In the genomic region with DNA sequence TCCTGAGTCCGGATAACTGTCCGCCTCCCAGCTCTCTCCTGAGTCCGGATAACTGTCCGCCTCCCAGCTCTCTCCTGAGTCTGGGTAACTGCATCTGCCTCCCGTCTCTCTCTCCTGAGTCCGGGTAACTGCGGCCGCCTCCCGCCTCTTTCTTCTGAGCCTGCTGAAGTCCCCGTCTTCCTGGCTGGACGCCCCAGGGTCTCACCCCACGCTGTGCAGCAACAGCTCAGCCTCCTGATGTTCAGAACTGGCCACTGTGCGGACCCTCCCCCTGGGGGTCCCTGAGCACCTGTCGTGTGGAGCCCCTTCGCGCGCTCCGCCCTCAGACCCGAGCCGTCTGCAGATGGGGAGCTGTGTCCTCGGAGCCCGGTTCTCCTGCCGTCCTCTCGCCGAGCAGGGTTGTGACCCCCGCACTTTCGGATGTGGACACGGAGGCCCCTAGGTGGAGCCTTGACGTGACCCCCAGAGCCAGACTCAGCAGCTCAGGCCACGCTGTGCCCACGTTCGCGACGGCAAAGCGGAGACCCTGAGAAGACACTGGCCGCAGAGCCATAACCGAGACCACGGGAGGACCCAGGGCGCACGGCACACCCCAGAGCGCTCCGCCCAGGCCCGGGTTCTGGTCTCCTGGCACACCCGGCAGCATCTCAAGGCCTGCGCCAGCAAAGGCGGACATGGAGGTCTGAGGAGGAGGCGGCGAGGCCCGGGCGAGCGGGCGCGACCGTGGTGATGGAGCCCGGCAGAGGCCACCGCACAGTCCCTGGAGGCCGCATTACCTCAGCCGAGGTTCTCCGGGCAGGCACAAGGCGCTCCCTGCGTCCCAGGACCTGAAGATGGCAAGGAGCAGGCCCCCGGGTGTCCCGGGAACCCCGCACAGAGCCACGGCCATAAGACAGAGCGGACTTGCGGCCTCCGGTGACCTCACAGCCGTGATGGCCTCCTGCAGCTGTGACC, we compare ENCODE assay signal across 24 cellular contexts. TPM values are rescaled to one million over a fixed set of nuclear protein-coding genes. Genes with fewer than 3 reads are reported as not detected.
DNase-seq lines count a peak whose midpoint lies in the region; ATAC-seq, FAIRE-seq and TF ChIP-seq lines count a peak whose summit lies in the region.
"Had no signal": no experiment of that assay in that cellular context is flagged by ENCODE, and none has a peak within 500 bp of the region (broad histone marks: within the 10 kb centered on the region; RNA-seq: fewer than 3 reads in every experiment).

No MANE protein-coding gene starts in this region.

- CTCF ChIA-PET in K562 (lab: Yijun Ruan, JAX; ENCODE audit: low intra/inter-chr PET ratio) (no interaction called here), HepG2 (lab: Yijun Ruan, JAX; ENCODE audit: low intra/inter-chr PET ratio, low total read pairs) (no interaction called here)

- POLR2A ChIA-PET in K562 (lab: Yijun Ruan, JAX) (no interaction called here), HepG2 (lab: Yijun Ruan, JAX) (no interaction called here)

- H3K4me2 ChIP-seq in K562 (ENCODE audit: insufficient read depth, low read length) (no peak overlapping the region), HepG2 (ENCODE audit: low read depth, low read length) (no peak overlapping the region)

- intact Hi-C loops in cardiac septum (cut with DNase I) (no loop called here), left ventricle myocardium superior (cut with micrococcal nuclease) (no loop called here), K562 (cut with micrococcal nuclease) (no loop called here), HepG2 (cut with micrococcal nuclease; ENCODE audit: unreplicated experiment) (no loop called here), upper lobe of right lung (cut with DNase I) (no loop called here), mucosa of descending colon (cut with DNase I, micrococcal nuclease) (no loop called here), prostate gland (cut with DNase I) (no loop called here)

- peaks cover 9% of the 10 kb centered on the region for H4K20me1 ChIP-seq in K562 (replicated peaks; ENCODE audit: control insufficient read depth, insufficient read depth, low read length)
- H4K20me1 ChIP-seq in HepG2 (ENCODE audit: insufficient read depth, low read length) = peaks cover 4% of the 10 kb centered on the region; the same call in 1 of the 2 replicates

- H3K36me3 ChIP-seq in K562 (ENCODE audit: control insufficient read depth, insufficient read depth, low read length) (peaks cover 15% of the 10 kb centered on the region; the same call in 1 of the 3 replicates), HepG2 (replicated peaks in 1 of 2; ENCODE audit: control insufficient read depth in 1 of 2, insufficient read depth in 2 of 2, low read length in 2 of 2) (no peaks in the 10 kb centered on the region; a peak in 2 of 5 replicates), upper lobe of right lung (peaks cover 9% of the 10 kb centered on the region), mucosa of descending colon (ENCODE audit: low read depth) (no peaks in the 10 kb centered on the region), prostate gland (no peaks in the 10 kb centered on the region)

- no peak overlapping the region for H3K4me3 ChIP-seq in K562
- no peak overlapping the region for H3K4me3 ChIP-seq in HepG2 (replicated peaks in 1 of 3; ENCODE audit: insufficient read depth in 1 of 3, low read depth in 2 of 3, low read length in 3 of 3)
- no peak overlapping the region for H3K4me3 ChIP-seq in upper lobe of right lung
- no peak overlapping the region for H3K4me3 ChIP-seq in mucosa of descending colon
- no peak overlapping the region for H3K4me3 ChIP-seq in prostate gland
- H3K4me3 ChIP-seq: GM23248, Peyer's patch, SJCRH30 had no signal

- DNase-seq in cardiac septum (ENCODE audit: low spot score) (peak; percentile 72), left ventricle myocardium superior (no peak), K562 (ENCODE audit: extremely low read depth in 1 of 4, low spot score in 3 of 4) (no peak), HepG2 (ENCODE audit: low spot score) (no peak), upper lobe of right lung (peak; percentile 66), mucosa of descending colon (no peak), prostate gland (ENCODE audit: low spot score) (no peak)
- DNase-seq: 8988T; ACHN; CD4-positive, alpha-beta T cell; COR-L47; GM23248; H9; NCI-H1048; NCI-H1417 treated with DMSO at 0.1 percent for 48 hours; NCI-H1694 treated with DMSO at 0.1 percent for 48 hours; NCI-H2081; NCI-H2227 treated with DMSO at 0.1 percent for 48 hours; NCI-H526 treated with DMSO at 0.1 percent for 48 hours; Peyer's patch; SJCRH30 had no signal

- no peaks in the 10 kb centered on the region for H3K9me3 ChIP-seq in K562 (replicated peaks; ENCODE audit: control insufficient read depth, insufficient read depth, low read depth, low read length)
- no peaks in the 10 kb centered on the region for H3K9me3 ChIP-seq in HepG2 (ENCODE audit: low read length)
- no peaks in the 10 kb centered on the region for H3K9me3 ChIP-seq in upper lobe of right lung
- H3K9me3 ChIP-seq in mucosa of descending colon = no peaks in the 10 kb centered on the region
- H3K9me3 ChIP-seq in prostate gland = no peaks in the 10 kb centered on the region
- H3K9me3 ChIP-seq: Peyer's patch, SJCRH30 had no signal

- TF ChIP-seq EP300 in K562 (IDR thresholded peaks at IDR 0.05; ENCODE audit: low read length) (no peak), HepG2 (IDR thresholded peaks at IDR 0.05; ENCODE audit: low read depth in 2 of 2, low read length in 2 of 2) (no peak), HepG2 (CRISPR knock-in tag; IDR thresholded peaks at IDR 0.05; ENCODE audit: borderline replicate concordance) (no peak)

- TF ChIP-seq CTCF in K562 (IDR thresholded peaks at IDR 0.05 in 2 of 3, conservative IDR thresholded peaks at IDR 0.05 in 1 of 3; ENCODE audit: insufficient read depth in 2 of 3, low read depth in 1 of 3, low read length in 3 of 3) (no peak), HepG2 (CRISPR knock-in tag; IDR thresholded peaks at IDR 0.05) (no peak), upper lobe of right lung (IDR thresholded peaks at IDR 0.05) (no peak), mucosa of descending colon (IDR thresholded peaks at IDR 0.05) (no peak), prostate gland (IDR thresholded peaks at IDR 0.05) (no peak)

- H3K27me3 ChIP-seq in K562 (ENCODE audit: control insufficient read depth in 2 of 2, insufficient read depth in 2 of 2, low read length in 2 of 2) (no peaks in the 10 kb centered on the region), HepG2 (ENCODE audit: control insufficient read depth in 1 of 2, insufficient read depth in 2 of 2, low read length in 2 of 2) (no peaks in the 10 kb centered on the region), upper lobe of right lung (no peaks in the 10 kb centered on the region), prostate gland (replicated peaks; ENCODE audit: insufficient read depth) (no peaks in the 10 kb centered on the region)
- H3K27me3 ChIP-seq: Peyer's patch, SJCRH30 had no signal

- WGBS in K562 (ENCODE audit: insufficient coverage, low coverage, missing lambda C conversion rate) = 94% methylated on average over 32 of the region's 69 CpGs
- 97% methylated on average over 35 of the region's 69 CpGs for WGBS in HepG2 (ENCODE audit: low lambda C conversion rate)
- WGBS in prostate gland = 92% methylated on average over 69 of the region's 69 CpGs

- H3K9me1 ChIP-seq in K562 (ENCODE audit: control insufficient read depth, insufficient read depth, low read length) = no peaks in the 10 kb centered on the region

- TF ChIP-seq RAD21 in K562 (CRISPR knock-in tag; conservative IDR thresholded peaks at IDR 0.05 in 1 of 2, IDR thresholded peaks at IDR 0.05 in 1 of 2) (no peak), HepG2 (CRISPR knock-in tag; IDR thresholded peaks at IDR 0.05) (no peak)

- H3K27ac ChIP-seq in K562 (ENCODE audit: extremely low read depth, low read depth, low read length) (no peak overlapping the region), HepG2 (ENCODE audit: extremely low read length, insufficient read depth, low read length) (no peak overlapping the region), upper lobe of right lung (no peak overlapping the region), prostate gland (no peak overlapping the region)
- H3K27ac ChIP-seq: GM23248, Peyer's patch, SJCRH30 had no signal

- ATAC-seq in left ventricle myocardium superior (no peak), K562 (no peak), HepG2 (no peak), upper lobe of right lung (no peak), HG03571 (IDR thresholded peaks at IDR 0.05; ENCODE audit: unreplicated experiment) (no peak), mucosa of descending colon (no peak)
- ATAC-seq: SK-N-SH treated with all-trans-retinoic acid at 6 μM for 48 hours had no signal

- H2AFZ ChIP-seq in K562 (ENCODE audit: low read depth, low read length) (no peak overlapping the region), HepG2 (ENCODE audit: low read length) (no peak overlapping the region)
- H2AFZ ChIP-seq: GM23248 had no signal

- in situ Hi-C loops in K562 (cut with MboI) (no loop called here), HepG2 (cut with HindIII; ENCODE audit: extremely low pct_ligation_motif_present, low pct_unique_long_range_greater_than_20kb) (no loop called here)

- BruUV-seq in K562 (replicated peaks; lab: Mats Ljungman, UMichigan) (no TSS peak), HepG2 (replicated peaks; lab: Mats Ljungman, UMichigan) (no TSS peak)

- H3K9ac ChIP-seq in K562 (ENCODE audit: insufficient read depth in 1 of 2, low read depth in 2 of 2, low read length in 2 of 2) (no peak overlapping the region; a peak in 1 of 4 replicates), HepG2 (ENCODE audit: insufficient read depth, low read depth, low read length) (no peak overlapping the region)
- H3K9ac ChIP-seq: GM23248 had no signal

- H3K79me2 ChIP-seq in K562 (ENCODE audit: control insufficient read depth, insufficient read depth, low read length) = peaks cover 43% of the 10 kb centered on the region
- H3K79me2 ChIP-seq in HepG2 (ENCODE audit: insufficient read depth, low read length) = peaks cover 8% of the 10 kb centered on the region

- peaks cover 0 to 75% of the 10 kb centered on the region in 2 experiments; a peak in 3 of 5 replicates for H3K4me1 ChIP-seq in K562 (replicated peaks in 1 of 2; ENCODE audit: control insufficient read depth in 2 of 2, insufficient read depth in 2 of 2, low read length in 2 of 2)
- H3K4me1 ChIP-seq in HepG2 (ENCODE audit: insufficient read depth, low read length) = peaks cover 20% of the 10 kb centered on the region
- H3K4me1 ChIP-seq in upper lobe of right lung = peaks cover 35% of the 10 kb centered on the region
- peaks cover 19% of the 10 kb centered on the region for H3K4me1 ChIP-seq in mucosa of descending colon (ENCODE audit: low read depth)
- H3K4me1 ChIP-seq in prostate gland (replicated peaks) = peaks cover 9% of the 10 kb centered on the region
- H3K4me1 ChIP-seq: SJCRH30 had no signal

- FAIRE-seq in K562 (lab: Jason Lieb, UNC) (no peak), HepG2 (lab: Jason Lieb, UNC) (no peak)
- FAIRE-seq: G401.6 had no signal

- TF ChIP-seq POLR2A in K562 (conservative IDR thresholded peaks at IDR 0.05) = no peak
- TF ChIP-seq POLR2A in HepG2 (IDR thresholded peaks at IDR 0.05; ENCODE audit: insufficient read depth in 1 of 2, low read depth in 2 of 2, low read length in 2 of 2) = no peak
- no peak for TF ChIP-seq POLR2A in prostate gland (IDR thresholded peaks at IDR 0.05)

RNA-seq across cellular contexts. Expression of a gene that starts 15.9 kb away (rescaled TPM):
- total RNA-seq in cardiac septum (37.3 TPM), left ventricle myocardium superior (18.7 TPM), K562 (2014; rRNA removed) (18.6 and 23.1 TPM in 2 replicates), K562 (2014; rRNA removed; fragmentation: Illumina TruSeq; extraction: Trizol) (4.0 and 6.3 TPM in 2 replicates), K562 (2015; rRNA removed; fragmentation: Illumina TruSeq; extraction: Trizol) (6.7 and 7.8 TPM in 2 replicates), K562 (2021) (46.2 and 49.0 TPM in 2 replicates), HepG2 (2016; rRNA removed; fragmentation: Illumina TruSeq; extraction: Trizol) (5.8 and 10.4 TPM in 2 replicates), upper lobe of right lung (125 TPM), mucosa of descending colon (10 to 100 TPM; 58.0 to 86.6 (median 74.6) TPM), prostate gland (10 to 100 TPM; 32.5 to 79.9 TPM)
- total RNA-seq in K562 (2011; cell fraction: chromatin; rRNA removed; ENCODE audit: low replicate concordance) = 26.2 and 103 TPM in 2 replicates
- 64.1 and 67.7 TPM in 2 replicates for total RNA-seq in K562 (2011; cell fraction: nucleolus; rRNA removed)
- total RNA-seq in K562 (2011; cell fraction: nucleoplasm; rRNA removed) = 28.6 and 30.7 TPM in 2 replicates
- polyA plus RNA-seq in K562 (2011; rRNA removed) (6.7 and 9.3 TPM in 2 replicates), K562 (2014; fragmentation: Illumina TruSeq; extraction: Trizol) (5.2 and 13.0 TPM in 2 replicates), K562 (2014; fragmentation: Nextera tagmentation; extraction: Ambion mirVana) (under 1 TPM; 0.01 to 0.04 TPM), K562 (2014; rRNA removed) (21.5 and 23.1 TPM in 2 replicates), HepG2 (2011; rRNA removed) (8.6 and 10.8 TPM in 2 replicates)
- polyA plus RNA-seq in K562 (2011; cell fraction: cytosol; rRNA removed) = 7.4 and 14.1 TPM in 2 replicates
- 45.7 and 79.0 TPM in 2 replicates for polyA plus RNA-seq in K562 (2011; cell fraction: nucleus; rRNA removed)
- polyA plus RNA-seq in K562 (2012) = 20.3 and 27.1 TPM in 2 replicates
- 3.7 and 8.1 TPM in 2 replicates for polyA minus RNA-seq in K562 (2011; rRNA and poly(A)+ RNA removed)
- 16.7 and 22.1 TPM in 2 replicates for polyA minus RNA-seq in K562 (2011; cell fraction: cytosol; rRNA and poly(A)+ RNA removed)
- 20.7 and 21.3 TPM in 2 replicates for polyA minus RNA-seq in K562 (2011; cell fraction: nucleus; rRNA and poly(A)+ RNA removed)
- 3.3 and 3.8 TPM in 2 replicates for total RNA-seq in HepG2 (2016; cell fraction: cytosol; rRNA removed; fragmentation: Illumina TruSeq; extraction: Trizol; ENCODE audit: low read depth)
- total RNA-seq in HepG2 (2016; cell fraction: insoluble cytoplasmic fraction; rRNA removed; fragmentation: Illumina TruSeq; extraction: Trizol) = 6.5 and 12.4 TPM in 2 replicates
- total RNA-seq in HepG2 (2016; cell fraction: membrane; rRNA removed; fragmentation: Illumina TruSeq; extraction: Trizol) = 7.7 and 8.1 TPM in 2 replicates
- 10.4 and 12.1 TPM in 2 replicates for total RNA-seq in HepG2 (2016; cell fraction: nucleus; rRNA removed; fragmentation: Illumina TruSeq; extraction: Trizol)
- polyA plus RNA-seq in HepG2 (2011; cell fraction: cytosol; rRNA removed) = 4.1 and 8.0 TPM in 2 replicates
- 53.6 and 82.3 TPM in 2 replicates for polyA plus RNA-seq in HepG2 (2011; cell fraction: nucleus; rRNA removed)
- polyA plus RNA-seq in HepG2 (2012) = 10.8 and 11.3 TPM in 2 replicates
- polyA plus RNA-seq in HepG2 (2016; cell fraction: cytosol; fragmentation: Illumina TruSeq; extraction: Trizol; ENCODE audit: low read depth) = 1.0 and 1.1 TPM in 2 replicates
- 6.7 and 7.7 TPM in 2 replicates for polyA plus RNA-seq in HepG2 (2016; cell fraction: insoluble cytoplasmic fraction; fragmentation: Illumina TruSeq; extraction: Trizol; ENCODE audit: low read depth)
- 2.8 and 3.4 TPM in 2 replicates for polyA plus RNA-seq in HepG2 (2016; cell fraction: membrane; fragmentation: Illumina TruSeq; extraction: Trizol; ENCODE audit: low read depth)
- 33.1 and 36.3 TPM in 2 replicates for polyA plus RNA-seq in HepG2 (2016; cell fraction: nucleus; fragmentation: Illumina TruSeq; extraction: Trizol; ENCODE audit: insufficient read depth, low read depth)
- 21.5 and 30.2 TPM in 2 replicates for polyA minus RNA-seq in HepG2 (2011; rRNA and poly(A)+ RNA removed; ENCODE audit: low replicate concordance)
- 9.8 and 12.0 TPM in 2 replicates for polyA minus RNA-seq in HepG2 (2011; cell fraction: cytosol; rRNA and poly(A)+ RNA removed)
- polyA minus RNA-seq in HepG2 (2011; cell fraction: nucleus; rRNA and poly(A)+ RNA removed) = 13.0 and 13.4 TPM in 2 replicates

RNA-seq across cellular contexts. Expression of a gene that starts 47.4 kb away (rescaled TPM):
- total RNA-seq in cardiac septum (49.7 TPM), left ventricle myocardium superior (66.2 TPM), K562 (2014; rRNA removed) (96.5 and 102 TPM in 2 replicates), K562 (2014; rRNA removed; fragmentation: Illumina TruSeq; extraction: Trizol) (28.9 and 31.7 TPM in 2 replicates), K562 (2015; rRNA removed; fragmentation: Illumina TruSeq; extraction: Trizol) (40.6 and 43.2 TPM in 2 replicates), K562 (2021) (76.3 and 89.6 TPM in 2 replicates), HepG2 (2016; rRNA removed; fragmentation: Illumina TruSeq; extraction: Trizol) (28.4 and 43.6 TPM in 2 replicates), upper lobe of right lung (51.8 TPM), mucosa of descending colon (10 to 100 TPM; 69.6 to 86.6 (median 76.3) TPM), prostate gland (100 to 1,000 TPM in 1 of 2 donors, 10 to 100 TPM in 1; 75.1 to 157 TPM)
- 76.0 and 175 TPM in 2 replicates for total RNA-seq in K562 (2011; cell fraction: chromatin; rRNA removed; ENCODE audit: low replicate concordance)
- total RNA-seq in K562 (2011; cell fraction: nucleolus; rRNA removed) = 128 and 133 TPM in 2 replicates
- 58.7 and 79.5 TPM in 2 replicates for total RNA-seq in K562 (2011; cell fraction: nucleoplasm; rRNA removed)
- polyA plus RNA-seq in K562 (2011; rRNA removed) (31.2 and 34.3 TPM in 2 replicates), K562 (2014; fragmentation: Illumina TruSeq; extraction: Trizol) (22.0 and 39.1 TPM in 2 replicates), K562 (2014; fragmentation: Nextera tagmentation; extraction: Ambion mirVana) (under 1 TPM; 0.15 to 1.00 TPM), K562 (2014; rRNA removed) (69.4 and 79.9 TPM in 2 replicates), HepG2 (2011; rRNA removed) (27.5 and 40.8 TPM in 2 replicates)
- 37.0 and 67.8 TPM in 2 replicates for polyA plus RNA-seq in K562 (2011; cell fraction: cytosol; rRNA removed)
- 127 and 182 TPM in 2 replicates for polyA plus RNA-seq in K562 (2011; cell fraction: nucleus; rRNA removed)
- 49.5 and 76.3 TPM in 2 replicates for polyA plus RNA-seq in K562 (2012)
- polyA minus RNA-seq in K562 (2011; rRNA and poly(A)+ RNA removed) = 38.2 and 43.6 TPM in 2 replicates
- polyA minus RNA-seq in K562 (2011; cell fraction: cytosol; rRNA and poly(A)+ RNA removed) = 33.9 and 37.0 TPM in 2 replicates
- polyA minus RNA-seq in K562 (2011; cell fraction: nucleus; rRNA and poly(A)+ RNA removed) = 34.3 and 36.1 TPM in 2 replicates
- 18.3 and 20.2 TPM in 2 replicates for total RNA-seq in HepG2 (2016; cell fraction: cytosol; rRNA removed; fragmentation: Illumina TruSeq; extraction: Trizol; ENCODE audit: low read depth)
- total RNA-seq in HepG2 (2016; cell fraction: insoluble cytoplasmic fraction; rRNA removed; fragmentation: Illumina TruSeq; extraction: Trizol) = 23.3 and 42.4 TPM in 2 replicates
- 47.5 and 49.4 TPM in 2 replicates for total RNA-seq in HepG2 (2016; cell fraction: membrane; rRNA removed; fragmentation: Illumina TruSeq; extraction: Trizol)
- 33.1 and 35.0 TPM in 2 replicates for total RNA-seq in HepG2 (2016; cell fraction: nucleus; rRNA removed; fragmentation: Illumina TruSeq; extraction: Trizol)
- 31.3 and 45.7 TPM in 2 replicates for polyA plus RNA-seq in HepG2 (2011; cell fraction: cytosol; rRNA removed)
- polyA plus RNA-seq in HepG2 (2011; cell fraction: nucleus; rRNA removed) = 143 and 178 TPM in 2 replicates
- polyA plus RNA-seq in HepG2 (2012) = 38.3 and 41.3 TPM in 2 replicates
- 12.4 and 14.0 TPM in 2 replicates for polyA plus RNA-seq in HepG2 (2016; cell fraction: cytosol; fragmentation: Illumina TruSeq; extraction: Trizol; ENCODE audit: low read depth)
- 24.8 and 28.5 TPM in 2 replicates for polyA plus RNA-seq in HepG2 (2016; cell fraction: insoluble cytoplasmic fraction; fragmentation: Illumina TruSeq; extraction: Trizol; ENCODE audit: low read depth)
- polyA plus RNA-seq in HepG2 (2016; cell fraction: membrane; fragmentation: Illumina TruSeq; extraction: Trizol; ENCODE audit: low read depth) = 31.5 and 34.3 TPM in 2 replicates
- polyA plus RNA-seq in HepG2 (2016; cell fraction: nucleus; fragmentation: Illumina TruSeq; extraction: Trizol; ENCODE audit: insufficient read depth, low read depth) = 76.9 and 78.9 TPM in 2 replicates
- 2.2 and 54.9 TPM in 2 replicates for polyA minus RNA-seq in HepG2 (2011; rRNA and poly(A)+ RNA removed; ENCODE audit: low replicate concordance)
- 24.1 and 27.3 TPM in 2 replicates for polyA minus RNA-seq in HepG2 (2011; cell fraction: cytosol; rRNA and poly(A)+ RNA removed)
- polyA minus RNA-seq in HepG2 (2011; cell fraction: nucleus; rRNA and poly(A)+ RNA removed) = 21.8 and 30.2 TPM in 2 replicates

RNA-seq across cellular contexts. Expression of a gene that starts 54.4 kb away (rescaled TPM):
- total RNA-seq in cardiac septum (243 TPM), left ventricle myocardium superior (337 TPM), K562 (2014; rRNA removed) (639 and 643 TPM in 2 replicates), K562 (2014; rRNA removed; fragmentation: Illumina TruSeq; extraction: Trizol) (131 and 209 TPM in 2 replicates), K562 (2015; rRNA removed; fragmentation: Illumina TruSeq; extraction: Trizol) (349 and 395 TPM in 2 replicates), K562 (2021) (383 and 392 TPM in 2 replicates), HepG2 (2016; rRNA removed; fragmentation: Illumina TruSeq; extraction: Trizol) (426 and 535 TPM in 2 replicates), upper lobe of right lung (387 TPM), mucosa of descending colon (100 to 1,000 TPM; 126 to 187 (median 144) TPM), prostate gland (100 to 1,000 TPM; 577 to 627 TPM)
- 61.5 and 154 TPM in 2 replicates for total RNA-seq in K562 (2011; cell fraction: chromatin; rRNA removed; ENCODE audit: low replicate concordance)
- 171 and 189 TPM in 2 replicates for total RNA-seq in K562 (2011; cell fraction: nucleolus; rRNA removed)
- 129 and 161 TPM in 2 replicates for total RNA-seq in K562 (2011; cell fraction: nucleoplasm; rRNA removed)
- polyA plus RNA-seq in K562 (2011; rRNA removed) (223 and 286 TPM in 2 replicates), K562 (2014; fragmentation: Illumina TruSeq; extraction: Trizol) (434 and 536 TPM in 2 replicates), K562 (2014; fragmentation: Nextera tagmentation; extraction: Ambion mirVana) (100 to 1,000 TPM in 1 of 2 experiments, 10 to 100 TPM in 1; 61.4 to 125 TPM), K562 (2014; rRNA removed) (661 and 856 TPM in 2 replicates), HepG2 (2011; rRNA removed) (613 and 728 TPM in 2 replicates)
- polyA plus RNA-seq in K562 (2011; cell fraction: cytosol; rRNA removed) = 531 and 777 TPM in 2 replicates
- 389 and 485 TPM in 2 replicates for polyA plus RNA-seq in K562 (2011; cell fraction: nucleus; rRNA removed)
- polyA plus RNA-seq in K562 (2012) = 659 and 746 TPM in 2 replicates
- 117 and 134 TPM in 2 replicates for polyA minus RNA-seq in K562 (2011; rRNA and poly(A)+ RNA removed)
- polyA minus RNA-seq in K562 (2011; cell fraction: cytosol; rRNA and poly(A)+ RNA removed) = 191 and 300 TPM in 2 replicates
- polyA minus RNA-seq in K562 (2011; cell fraction: nucleus; rRNA and poly(A)+ RNA removed) = 54.3 and 64.1 TPM in 2 replicates
- 2,785 and 3,522 TPM in 2 replicates for total RNA-seq in HepG2 (2016; cell fraction: cytosol; rRNA removed; fragmentation: Illumina TruSeq; extraction: Trizol; ENCODE audit: low read depth)
- total RNA-seq in HepG2 (2016; cell fraction: insoluble cytoplasmic fraction; rRNA removed; fragmentation: Illumina TruSeq; extraction: Trizol) = 340 and 561 TPM in 2 replicates
- total RNA-seq in HepG2 (2016; cell fraction: membrane; rRNA removed; fragmentation: Illumina TruSeq; extraction: Trizol) = 1,902 and 2,313 TPM in 2 replicates
- total RNA-seq in HepG2 (2016; cell fraction: nucleus; rRNA removed; fragmentation: Illumina TruSeq; extraction: Trizol) = 168 and 177 TPM in 2 replicates
- polyA plus RNA-seq in HepG2 (2011; cell fraction: cytosol; rRNA removed) = 837 and 1,257 TPM in 2 replicates
- 557 and 562 TPM in 2 replicates for polyA plus RNA-seq in HepG2 (2011; cell fraction: nucleus; rRNA removed)
- 539 and 705 TPM in 2 replicates for polyA plus RNA-seq in HepG2 (2012)
- 3,701 and 4,930 TPM in 2 replicates for polyA plus RNA-seq in HepG2 (2016; cell fraction: cytosol; fragmentation: Illumina TruSeq; extraction: Trizol; ENCODE audit: low read depth)
- 454 and 583 TPM in 2 replicates for polyA plus RNA-seq in HepG2 (2016; cell fraction: insoluble cytoplasmic fraction; fragmentation: Illumina TruSeq; extraction: Trizol; ENCODE audit: low read depth)
- 2,313 and 2,706 TPM in 2 replicates for polyA plus RNA-seq in HepG2 (2016; cell fraction: membrane; fragmentation: Illumina TruSeq; extraction: Trizol; ENCODE audit: low read depth)
- 387 and 420 TPM in 2 replicates for polyA plus RNA-seq in HepG2 (2016; cell fraction: nucleus; fragmentation: Illumina TruSeq; extraction: Trizol; ENCODE audit: insufficient read depth, low read depth)
- 195 and 435 TPM in 2 replicates for polyA minus RNA-seq in HepG2 (2011; rRNA and poly(A)+ RNA removed; ENCODE audit: low replicate concordance)
- 211 and 241 TPM in 2 replicates for polyA minus RNA-seq in HepG2 (2011; cell fraction: cytosol; rRNA and poly(A)+ RNA removed)
- polyA minus RNA-seq in HepG2 (2011; cell fraction: nucleus; rRNA and poly(A)+ RNA removed) = 51.6 and 73.4 TPM in 2 replicates

Comparison
In these comparisons a context has a peak if more than half of its experiments do, and no peak if none do; other contexts are left out.
1. DNase-seq: peak in cardiac septum (single experiment) and upper lobe of right lung (single experiment); none in left ventricle myocardium superior (single experiment), K562 (0 of 4), HepG2 (single experiment), mucosa of descending colon (0 of 3) and prostate gland (single experiment).